ENCODE assay signal across 23 cellular contexts in the genomic region with DNA sequence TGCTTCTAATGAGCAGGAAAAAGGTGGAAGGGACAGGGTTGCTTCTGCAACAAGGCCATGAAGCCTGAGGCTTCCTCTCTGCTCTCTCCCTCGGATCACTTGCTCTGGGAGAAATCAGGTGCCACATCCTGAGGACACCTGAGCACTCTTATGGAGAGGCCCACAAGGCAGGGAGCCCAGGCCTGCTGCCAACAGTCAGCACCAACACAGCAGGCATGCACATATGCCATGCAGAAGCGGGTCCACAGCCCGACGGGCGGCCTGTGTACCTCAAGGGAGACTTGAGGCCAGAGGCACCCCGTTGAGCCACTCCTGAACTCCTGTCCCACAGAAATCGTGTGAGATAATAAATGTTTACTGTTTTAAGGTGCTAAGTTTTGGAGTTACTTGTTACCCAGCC. TPM values are rescaled to one million over a fixed set of nuclear protein-coding genes. Genes with fewer than 3 reads are reported as not detected.
DNase-seq lines count a peak whose midpoint lies in the region; ATAC-seq, FAIRE-seq and TF ChIP-seq lines count a peak whose summit lies in the region.
"Had no signal": no experiment of that assay in that cellular context is flagged by ENCODE, and none has a peak within 500 bp of the region (broad histone marks: within the 10 kb centered on the region; RNA-seq: fewer than 3 reads in every experiment).

No MANE protein-coding gene starts in this region.

- H3K9me3 ChIP-seq in kidney (ENCODE audit: control insufficient read depth in 1 of 2, low read length in 2 of 2) (no peaks in the 10 kb centered on the region), upper lobe of right lung (no peaks in the 10 kb centered on the region)
- H3K9me3 ChIP-seq: SJSA1 had no signal

- H3K4me1 ChIP-seq in kidney (ENCODE audit: control insufficient read depth in 1 of 2, insufficient read depth in 1 of 2, low read depth in 1 of 2, low read length in 2 of 2) (no peaks in the 10 kb centered on the region), upper lobe of right lung (no peaks in the 10 kb centered on the region)
- H3K4me1 ChIP-seq: SJSA1 had no signal

- TF ChIP-seq POLR2A in lower leg skin (IDR thresholded peaks at IDR 0.05) = no peak

- H3K27ac ChIP-seq in kidney (ENCODE audit: low read depth in 2 of 2, low read length in 2 of 2) = no peak overlapping the region
- H3K27ac ChIP-seq in upper lobe of right lung = no peak overlapping the region
- H3K27ac ChIP-seq: SJSA1 had no signal

- TF ChIP-seq CTCF in kidney (IDR thresholded peaks at IDR 0.05; ENCODE audit: borderline replicate concordance, extremely low read depth, insufficient read depth) (no peak), upper lobe of right lung (IDR thresholded peaks at IDR 0.05) (no peak), lower leg skin (IDR thresholded peaks at IDR 0.05) (no peak)

- intact Hi-C loops in kidney (cut with DNase I) = no loop called here
- intact Hi-C loops in upper lobe of right lung (cut with DNase I) = no loop called here
- intact Hi-C loops in lower leg skin (cut with DNase I; ENCODE audit: low total_unique reads) = no loop called here

- peak; percentile 43 for DNase-seq in NCI-H345 (lab: John Stamatoyannopoulos, UW)
- peak; percentile 49 for DNase-seq in kidney
- peak; percentile 70 for DNase-seq in upper lobe of right lung
- no peak for DNase-seq in effector CD4-positive, alpha-beta T cell
- DNase-seq in lower leg skin (ENCODE audit: low spot score in 2 of 2) = no peak
- no peak for DNase-seq in NCI-H1417 (lab: John Stamatoyannopoulos, UW)
- DNase-seq: C1 segment of cervical spinal cord; CD4-positive, alpha-beta memory T cell; COR-L47; EL; GDM1; Karpas-422; NCI-H1105; NCI-H2029; NCI-H2227 treated with DMSO at 0.1 percent for 48 hours; NCI-H524; NCI-H774; Right ventricle myocardium superior had no signal

- H3K36me3 ChIP-seq in kidney (ENCODE audit: control insufficient read depth in 1 of 2, insufficient read depth in 2 of 2, low read length in 2 of 2) (peaks cover 0 to 15% of the 10 kb centered on the region in 2 donors), upper lobe of right lung (peaks cover 38% of the 10 kb centered on the region)

- TF ChIP-seq EP300 in Ishikawa (IDR thresholded peaks at IDR 0.05; ENCODE audit: borderline replicate concordance) = no peak

- 84 to 88% methylated on average over 5 to 7 of the region's 7 CpGs for WGBS in lower leg skin, 2 donors

- FAIRE-seq in kidney (lab: Jason Lieb, UNC) = no peak
- FAIRE-seq: GM12878, H54, RCC 7860 had no signal

- H3K27me3 ChIP-seq in upper lobe of right lung = no peaks in the 10 kb centered on the region
- H3K27me3 ChIP-seq: SJSA1 had no signal

- H3K9ac ChIP-seq in kidney (ENCODE audit: low read length in 2 of 2) = no peak overlapping the region

- ATAC-seq in upper lobe of right lung = peak; percentile 14
- ATAC-seq: GM12878 had no signal

- no peak for TF ChIP-seq RAD21 in Ishikawa (IDR thresholded peaks at IDR 0.05; ENCODE audit: low read depth)

- H3K4me3 ChIP-seq in kidney (ENCODE audit: low read length in 2 of 2) (no peak overlapping the region), upper lobe of right lung (no peak overlapping the region), lower leg skin (ENCODE audit: low read depth, poor library complexity, severe bottlenecking) (no peak overlapping the region)
- H3K4me3 ChIP-seq: GM12878, SJSA1 had no signal

TF ChIP-seq in Ishikawa, 13 proteins besides CTCF, POLR2A, EP300 and RAD21:
- no peak for TF ChIP-seq TAF1 (IDR thresholded peaks at IDR 0.05; ENCODE audit: low read depth)
- TF ChIP-seq NFIC (IDR thresholded peaks at IDR 0.05) = 0 out of 2 replicates have a peak, but pooled peaks have one; percentile 25
- TF ChIP-seq, protein P1, sequence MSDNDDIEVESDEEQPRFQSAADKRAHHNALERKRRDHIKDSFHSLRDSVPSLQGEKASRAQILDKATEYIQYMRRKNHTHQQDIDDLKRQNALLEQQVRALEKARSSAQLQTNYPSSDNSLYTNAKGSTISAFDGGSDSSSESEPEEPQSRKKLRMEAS (IDR thresholded peaks at IDR 0.05) = no peak
- peak; percentile 39; the same call in 1 of the 2 replicates for TF ChIP-seq TCF12 (IDR thresholded peaks at IDR 0.05; ENCODE audit: low read depth)
TF ChIP-seq in Ishikawa: peak in this region for 2.

RNA-seq across cellular contexts. Expression of a gene that starts 9.5 kb away (rescaled TPM):
- total RNA-seq in kidney (26.3 TPM), upper lobe of right lung (20.5 TPM), lower leg skin (10 to 100 TPM; 65.9 to 85.5 (median 72.8) TPM)
- polyA plus RNA-seq in kidney (ENCODE audit: insufficient read depth, low read depth, low replicate concordance) = 11.5 TPM

RNA-seq across cellular contexts. Expression of a gene that starts 26.1 kb away (rescaled TPM):
- total RNA-seq in kidney (134 TPM), upper lobe of right lung (185 TPM), lower leg skin (100 to 1,000 TPM; 695 to 923 (median 775) TPM)
- 173 TPM for polyA plus RNA-seq in kidney (ENCODE audit: insufficient read depth, low read depth, low replicate concordance)

RNA-seq across cellular contexts. Expression of a gene that starts 34.3 kb away (rescaled TPM):
- total RNA-seq in kidney (24.8 TPM), upper lobe of right lung (12.1 TPM), lower leg skin (10 to 100 TPM; 21.5 to 28.1 (median 25.5) TPM)
- 74.7 TPM for polyA plus RNA-seq in kidney (ENCODE audit: insufficient read depth, low read depth, low replicate concordance)

Comparison
In these comparisons a context has a peak if more than half of its experiments do, and no peak if none do; other contexts are left out.
1. DNase-seq: peak in NCI-H345 (single experiment), kidney (single experiment) and upper lobe of right lung (single experiment); none in effector CD4-positive, alpha-beta T cell (single experiment), lower leg skin (0 of 2) and NCI-H1417 (0 of 3).